Comparison of ENCODE assay signal across 8 cellular contexts in genomic region chr1:9494936-9495758, GRCh38. TPM values are rescaled to one million over a fixed set of nuclear protein-coding genes. Genes with fewer than 3 reads are reported as not detected.
A peak's percentile ranks its signal among the peaks of the same experiment; 100 is the strongest.
DNase-seq lines count a peak whose midpoint lies in the region; ATAC-seq and TF ChIP-seq lines count a peak whose summit lies in the region.

No MANE protein-coding gene starts in this region.

- TF ChIP-seq POLR2A in erythroblast (IDR thresholded peaks at IDR 0.05; ENCODE audit: low read length): no peak

- DNase-seq in AML-193 (lab: John Stamatoyannopoulos, UW): peak; percentile 32 to 44
- DNase-seq in GM20000 (ENCODE audit: low spot score): peak; percentile 81
- DNase-seq in NCI-H748 treated with DMSO at 0.1 percent for 48 hours (lab: John Stamatoyannopoulos, UW): peak; percentile 10
- peak; percentile 31 to 55 (median 32) for DNase-seq in activated CD8-positive, alpha-beta memory T cell treated with anti-CD3 and anti-CD28 coated beads for 48 hours (ENCODE audit: low read depth in 2 of 3, low spot score in 2 of 3)
- peak; percentile 71 to 83 for DNase-seq in erythroblast (lab: John Stamatoyannopoulos, UW)
- peak; percentile 36 to 73 (median 67) for DNase-seq in naive thymus-derived CD8-positive, alpha-beta T cell
- DNase-seq in stimulated activated naive CD4-positive, alpha-beta T cell treated with Interleukin-2 at 50 U/mL for 16 hours (lab: John Stamatoyannopoulos, UW): peak; percentile 27
- no peak for DNase-seq in GF-D8 (lab: John Stamatoyannopoulos, UW)

- H3K4me3 Mint-ChIP-seq in naive thymus-derived CD8-positive, alpha-beta T cell: peak overlapping the region; percentile 59 to 82 (median 72)

- POLR2A ChIA-PET in naive thymus-derived CD8-positive, alpha-beta T cell (lab: Charles Lee): interaction anchor here (1.4 to 1.5 kb wide), 2 partner anchors 78 to 203 kb away, joined by 3 to 4 read pairs; no protein-coding TSS in a partner anchor

- peaks cover 0 to 5% (median 2%) of the 10 kb centered on the region in 4 donors for H3K4me1 Mint-ChIP-seq in naive thymus-derived CD8-positive, alpha-beta T cell

- peak; percentile 89 to 92 for ATAC-seq in naive thymus-derived CD8-positive, alpha-beta T cell

- H3K27me3 Mint-ChIP-seq in naive thymus-derived CD8-positive, alpha-beta T cell: peaks cover 0 to 8% (median 1%) of the 10 kb centered on the region in 5 donors

- peak; percentile 96 for TF ChIP-seq CTCF in GM20000 (IDR thresholded peaks at IDR 0.05; ENCODE audit: extremely low read depth, missing control alignments)

- H3K36me3 Mint-ChIP-seq in naive thymus-derived CD8-positive, alpha-beta T cell: no peaks in the 10 kb centered on the region

- H3K9me3 Mint-ChIP-seq in naive thymus-derived CD8-positive, alpha-beta T cell: no peaks in the 10 kb centered on the region

- peak overlapping the region in 1 of 10 donors; percentile 24 for H3K27ac Mint-ChIP-seq in naive thymus-derived CD8-positive, alpha-beta T cell

RNA-seq across cellular contexts. Expression of gene SLC25A33, which starts 44.1 kb away (rescaled TPM):
- total RNA-seq in naive thymus-derived CD8-positive, alpha-beta T cell: 1 to 10 TPM; 3.2 to 4.3 TPM
- 10 to 100 TPM in 1 of 3 donors, 1 to 10 TPM in 2; 8.2 to 10.5 (median 9.2) TPM for polyA plus RNA-seq in naive thymus-derived CD8-positive, alpha-beta T cell
